In the genomic region with DNA sequence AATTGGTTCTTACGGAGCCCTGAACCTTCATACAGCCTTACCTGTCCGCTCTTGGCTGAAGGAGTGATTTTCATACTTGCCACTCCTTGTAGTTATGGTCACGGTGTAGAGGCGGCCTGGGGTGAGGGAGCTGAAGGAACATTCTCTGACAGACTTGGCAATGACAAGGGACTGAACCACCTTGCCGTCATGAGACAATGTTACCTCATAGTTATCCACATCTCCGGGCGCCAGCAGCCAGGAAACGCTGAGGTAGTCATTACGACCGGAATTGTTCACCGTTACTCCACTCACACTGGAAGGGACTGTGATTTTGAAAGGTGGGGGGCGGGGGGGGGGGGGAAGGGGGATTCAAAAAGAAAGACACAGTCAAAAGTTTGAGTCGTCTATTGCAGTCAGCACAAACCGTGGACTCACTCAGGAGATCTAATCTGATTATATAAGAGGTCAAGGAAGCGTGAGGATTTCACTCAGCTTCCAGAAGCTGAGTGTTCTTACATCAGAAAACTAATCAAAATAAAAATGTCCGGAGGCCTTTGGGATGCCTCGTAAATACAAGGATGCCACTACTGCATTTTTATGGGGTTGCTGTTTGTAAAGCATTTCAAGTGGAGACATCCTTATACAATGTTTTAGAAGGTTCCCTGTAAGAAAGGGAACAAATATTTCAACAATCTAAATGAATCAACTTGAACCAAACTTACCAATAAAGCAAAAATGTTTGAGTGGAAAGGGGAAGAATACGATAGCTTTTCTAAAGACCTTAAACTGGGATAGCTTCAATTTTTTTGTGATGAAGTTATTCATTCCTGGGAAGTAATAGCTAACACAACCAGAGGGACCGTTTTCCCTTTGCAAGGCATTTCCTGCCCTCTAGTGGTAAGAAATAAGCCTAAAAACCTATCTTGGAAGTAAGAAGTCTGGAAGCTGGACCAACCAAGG, we compare ENCODE assay signal across 8 cellular contexts.
A peak's percentile ranks its signal among the peaks of the same experiment; 100 is the strongest.
DNase-seq lines count a peak whose midpoint lies in the region; TF ChIP-seq lines count a peak whose summit lies in the region.

No MANE protein-coding gene starts in this region.

- intact Hi-C loops in ovary (cut with DNase I), result loop anchor here (5.0 to 10.0 kb wide), 3 partner anchors 672 to 694 kb away; no protein-coding TSS in a partner anchor

- no peaks in the 10 kb centered on the region for H3K27me3 ChIP-seq in SU-DHL-6 (ENCODE audit: low read length)
- H3K27me3 ChIP-seq in ovary, result no peaks in the 10 kb centered on the region

- TF ChIP-seq EP300 in ovary (IDR thresholded peaks at IDR 0.05), result no peak

- H2AFZ ChIP-seq in SU-DHL-6 (ENCODE audit: low read depth, low read length, severe bottlenecking), result no peak overlapping the region

- no peaks in the 10 kb centered on the region for H4K20me1 ChIP-seq in SU-DHL-6 (ENCODE audit: low read depth, low read length)

- WGBS in ovary, 3 donors, result 59 to 61% (median 59%) methylated on average over 18 to 19 of the region's 19 CpGs

- H3K4me1 ChIP-seq in ovary (ENCODE audit: insufficient read depth), result no peaks in the 10 kb centered on the region

- no peak overlapping the region for H3K9ac ChIP-seq in SU-DHL-6 (ENCODE audit: low read length)

- no peaks in the 10 kb centered on the region for H3F3A ChIP-seq in SU-DHL-6 (ENCODE audit: insufficient read depth)

- H3K36me3 ChIP-seq in SU-DHL-6 (ENCODE audit: low read length) (no peaks in the 10 kb centered on the region), ovary (no peaks in the 10 kb centered on the region)

- no peaks in the 10 kb centered on the region for H3K79me2 ChIP-seq in SU-DHL-6 (ENCODE audit: insufficient read depth, low read length)

- TF ChIP-seq CTCF in SU-DHL-6 (IDR thresholded peaks at IDR 0.05; ENCODE audit: insufficient read depth, low read length, poor library complexity, severe bottlenecking) (peak; percentile 58), fibroblast of pulmonary artery (IDR thresholded peaks at IDR 0.05; ENCODE audit: low read length, missing control alignments) (peak; percentile 80), ovary (IDR thresholded peaks at IDR 0.05) (peak; percentile 37 to 70 (median 54))

- no peak overlapping the region for H3K4me2 ChIP-seq in SU-DHL-6 (ENCODE audit: low read depth, low read length, poor library complexity, severe bottlenecking)

- H3K27ac ChIP-seq in SU-DHL-6 (ENCODE audit: low read depth, low read length) (no peak overlapping the region), ovary (no peak overlapping the region)

- no peak overlapping the region for H3K4me3 ChIP-seq in SU-DHL-6 (ENCODE audit: insufficient read depth, low read length, poor library complexity, severe bottlenecking)
- H3K4me3 ChIP-seq in fibroblast of pulmonary artery (replicated peaks; ENCODE audit: low read depth, low read length), result no peak overlapping the region
- H3K4me3 ChIP-seq in ovary, result no peak overlapping the region

- TF ChIP-seq POLR2A in ovary (IDR thresholded peaks at IDR 0.05), result no peak

- DNase-seq in EH (ENCODE audit: low read depth) (peak; percentile 84), H4 (ENCODE audit: low spot score) (peak; percentile 76), NCI-H1417 treated with DMSO at 0.1 percent for 48 hours (lab: John Stamatoyannopoulos, UW) (peak; percentile 33), fibroblast of pulmonary artery (ENCODE audit: low read depth) (peak; percentile 92), ovary (no peak), activated gamma-delta T cell treated with Interleukin-2 at 50 U/mL for 16 hours (no peak)
- no peak for DNase-seq in stimulated activated CD4-positive, alpha-beta T cell treated with anti-CD3 and anti-CD28 coated beads, Interleukin-15, amount 100 ng/mL, for 24 hours

- no peaks in the 10 kb centered on the region for H3K9me3 ChIP-seq in SU-DHL-6 (ENCODE audit: insufficient read depth, low read length)
- H3K9me3 ChIP-seq in ovary, result no peaks in the 10 kb centered on the region

- H3K9me2 ChIP-seq in SU-DHL-6 (replicated peaks; ENCODE audit: insufficient read depth, low read length), result no peaks in the 10 kb centered on the region

Comparison
In these comparisons a context has a peak if more than half of its experiments do, and no peak if none do; other contexts are left out.
1. DNase-seq: peak in EH (single experiment), H4 (single experiment), NCI-H1417 treated with DMSO at 0.1 percent for 48 hours (single experiment) and fibroblast of pulmonary artery (single experiment); none in ovary (0 of 5), activated gamma-delta T cell treated with Interleukin-2 at 50 U/mL for 16 hours (single experiment) and stimulated activated CD4-positive, alpha-beta T cell treated with anti-CD3 and anti-CD28 coated beads, Interleukin-15, amount 100 ng/mL, for 24 hours (single experiment).
2. Peak in every context shown above with its lines, with median percentiles within 50 percentile points of each other: CTCF ChIP-seq.